In genomic region chr1:147084273-147085096, GRCh38 we compare ENCODE assay signal across 1 cellular context.
TF ChIP-seq lines count a peak whose summit lies in the region.

No MANE protein-coding gene starts in this region.

TF ChIP-seq in HepG2, 621 proteins besides CTCF, POLR2A, EP300 and RAD21 (continued from another document):
- TF ChIP-seq, protein P1, sequence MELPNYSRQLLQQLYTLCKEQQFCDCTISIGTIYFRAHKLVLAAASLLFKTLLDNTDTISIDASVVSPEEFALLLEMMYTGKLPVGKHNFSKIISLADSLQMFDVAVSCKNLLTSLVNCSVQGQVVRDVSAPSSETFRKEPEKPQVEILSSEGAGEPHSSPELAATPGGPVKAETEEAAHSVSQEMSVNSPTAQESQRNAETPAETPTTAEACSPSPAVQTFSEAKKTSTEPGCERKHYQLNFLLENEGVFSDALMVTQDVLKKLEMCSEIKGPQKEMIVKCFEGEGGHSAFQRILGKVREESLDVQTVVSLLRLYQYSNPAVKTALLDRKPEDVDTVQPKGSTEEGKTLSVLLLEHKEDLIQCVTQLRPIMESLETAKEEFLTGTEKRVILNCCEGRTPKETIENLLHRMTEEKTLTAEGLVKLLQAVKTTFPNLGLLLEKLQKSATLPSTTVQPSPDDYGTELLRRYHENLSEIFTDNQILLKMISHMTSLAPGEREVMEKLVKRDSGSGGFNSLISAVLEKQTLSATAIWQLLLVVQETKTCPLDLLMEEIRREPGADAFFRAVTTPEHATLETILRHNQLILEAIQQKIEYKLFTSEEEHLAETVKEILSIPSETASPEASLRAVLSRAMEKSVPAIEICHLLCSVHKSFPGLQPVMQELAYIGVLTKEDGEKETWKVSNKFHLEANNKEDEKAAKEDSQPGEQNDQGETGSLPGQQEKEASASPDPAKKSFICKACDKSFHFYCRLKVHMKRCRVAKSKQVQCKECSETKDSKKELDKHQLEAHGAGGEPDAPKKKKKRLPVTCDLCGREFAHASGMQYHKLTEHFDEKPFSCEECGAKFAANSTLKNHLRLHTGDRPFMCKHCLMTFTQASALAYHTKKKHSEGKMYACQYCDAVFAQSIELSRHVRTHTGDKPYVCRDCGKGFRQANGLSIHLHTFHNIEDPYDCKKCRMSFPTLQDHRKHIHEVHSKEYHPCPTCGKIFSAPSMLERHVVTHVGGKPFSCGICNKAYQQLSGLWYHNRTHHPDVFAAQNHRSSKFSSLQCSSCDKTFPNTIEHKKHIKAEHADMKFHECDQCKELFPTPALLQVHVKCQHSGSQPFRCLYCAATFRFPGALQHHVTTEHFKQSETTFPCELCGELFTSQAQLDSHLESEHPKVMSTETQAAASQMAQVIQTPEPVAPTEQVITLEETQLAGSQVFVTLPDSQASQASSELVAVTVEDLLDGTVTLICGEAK (IDR thresholded peaks at IDR 0.05), result no peak
- TF ChIP-seq, protein P1 (CRISPR knock-in tag; IDR thresholded peaks at IDR 0.05), result 0 out of 2 replicates have a peak, but pooled peaks have one; percentile 3
- TF ChIP-seq U2AF1 (optimal IDR thresholded peaks at IDR 0.05; ENCODE audit: low read depth, low read length) (peak; percentile 78), RBFOX2 (IDR thresholded peaks at IDR 0.05; ENCODE audit: low read depth, low read length) (peak; percentile 52; the same call in 1 of the 2 replicates), KDM4B (CRISPR knock-in tag; IDR thresholded peaks at IDR 0.05) (no peak), ETV6 (CRISPR knock-in tag; conservative IDR thresholded peaks at IDR 0.05) (0 out of 2 replicates have a peak, but pooled peaks have one; percentile 41), ZNF563 (CRISPR knock-in tag; IDR thresholded peaks at IDR 0.05) (peak; percentile 34; the same call in 1 of the 2 replicates), GATA4 (IDR thresholded peaks at IDR 0.05; ENCODE audit: borderline replicate concordance, low read depth) (peak; percentile 85), ZFAT (CRISPR knock-in tag; conservative IDR thresholded peaks at IDR 0.05) (no peak), GTF2F1 (IDR thresholded peaks at IDR 0.05; ENCODE audit: low read length) (peak; percentile 87; the same call in 1 of the 2 replicates), ZNF737 (CRISPR knock-in tag; IDR thresholded peaks at IDR 0.05; ENCODE audit: borderline replicate concordance) (0 out of 2 replicates have a peak, but pooled peaks have one; percentile 27), ZNF143 (CRISPR knock-in tag; IDR thresholded peaks at IDR 0.05) (peak; percentile 90), FOXK1 (CRISPR knock-in tag; IDR thresholded peaks at IDR 0.05; ENCODE audit: borderline replicate concordance, low read depth) (peak; percentile 38; the same call in 1 of the 2 replicates), GABPB1 (CRISPR knock-in tag; IDR thresholded peaks at IDR 0.05) (peak; percentile 57; the same call in 1 of the 2 replicates), SNAPC2 (CRISPR knock-in tag; IDR thresholded peaks at IDR 0.05) (peak; percentile 100), NFIC (IDR thresholded peaks at IDR 0.05; ENCODE audit: low read length) (peak; percentile 53; the same call in 1 of the 2 replicates), MXD4 (CRISPR knock-in tag; IDR thresholded peaks at IDR 0.05) (0 out of 2 replicates have a peak, but pooled peaks have one; percentile 30), CBX5 (CRISPR knock-in tag; IDR thresholded peaks at IDR 0.05; ENCODE audit: borderline replicate concordance) (0 out of 2 replicates have a peak, but pooled peaks have one; percentile 21), NFRKB (IDR thresholded peaks at IDR 0.05) (no peak), MED13 (CRISPR knock-in tag; IDR thresholded peaks at IDR 0.05) (0 out of 2 replicates have a peak, but pooled peaks have one; percentile 28), ZNF296 (CRISPR knock-in tag; conservative IDR thresholded peaks at IDR 0.05) (0 out of 2 replicates have a peak, but pooled peaks have one; percentile 28), SUZ12 (IDR thresholded peaks at IDR 0.05; ENCODE audit: low read depth, low read length) (peak; percentile 25; the same call in 1 of the 2 replicates), SP1 (IDR thresholded peaks at IDR 0.05) (no peak), SP1 (CRISPR knock-in tag; IDR thresholded peaks at IDR 0.05) (peak; percentile 18; the same call in 1 of the 2 replicates), TGIF2 (CRISPR knock-in tag; IDR thresholded peaks at IDR 0.05) (no peak)
